ENCODE assay signal across 10 cellular contexts in genomic region chr13:38530492-38530891, GRCh38.
DNase-seq lines count a peak whose midpoint lies in the region; ATAC-seq and TF ChIP-seq lines count a peak whose summit lies in the region.
"Had no signal": no experiment of that assay in that cellular context is flagged by ENCODE, and none has a peak within 500 bp of the region (broad histone marks: within the 10 kb centered on the region; RNA-seq: fewer than 3 reads in every experiment).

No MANE protein-coding gene starts in this region.

- no peak overlapping the region for H3K4me3 Mint-ChIP-seq in Caco-2 (ENCODE audit: unreplicated experiment)
- H3K4me3 Mint-ChIP-seq in HFFc6, result no peak overlapping the region

- H3K27me3 ChIP-seq in Caco-2 (replicated peaks; ENCODE audit: control insufficient read depth, insufficient read depth, low read length), result no peaks in the 10 kb centered on the region; the same call in 1 of the 2 replicates
- no peaks in the 10 kb centered on the region for H3K27me3 ChIP-seq in adrenal gland
- H3K27me3 ChIP-seq in aorta (ENCODE audit: control insufficient read depth in 1 of 2, insufficient read depth in 2 of 2, low read length in 1 of 2), result no peaks in the 10 kb centered on the region

- H3K9me3 ChIP-seq in Caco-2 (no peaks in the 10 kb centered on the region), adrenal gland (replicated peaks in 1 of 3) (no peaks in the 10 kb centered on the region), aorta (ENCODE audit: control insufficient read depth, low read length) (peaks cover 1% of the 10 kb centered on the region)

- BruUV-seq in Caco-2 (replicated peaks; lab: Mats Ljungman, UMichigan), result no TSS peak

- DNase-seq in Caco-2 (no peak), HFFc6 (peak; percentile 30), adrenal gland (no peak), medulla oblongata (ENCODE audit: extremely low spot score) (peak; percentile 7), aorta (no peak), NCI-H128 (lab: John Stamatoyannopoulos, UW; ENCODE audit: unreplicated experiment) (no peak)
- no peak for DNase-seq in effector CD8-positive, alpha-beta T cell (lab: John Stamatoyannopoulos, UW)
- DNase-seq: activated CD4-positive, alpha-beta T cell treated with anti-CD3 and anti-CD28 coated beads for 48 hours had no signal

- H3K4me3 ChIP-seq in Caco-2 (ENCODE audit: low read depth, low read length), result no peak overlapping the region
- no peak overlapping the region for H3K4me3 ChIP-seq in adrenal gland
- no peak overlapping the region for H3K4me3 ChIP-seq in aorta (ENCODE audit: low read length in 2 of 2)

- H3K4me1 ChIP-seq in Caco-2 (no peaks in the 10 kb centered on the region), adrenal gland (replicated peaks in 1 of 2) (no peaks in the 10 kb centered on the region), aorta (ENCODE audit: control insufficient read depth in 1 of 2, insufficient read depth in 2 of 2, low read length in 2 of 2) (no peaks in the 10 kb centered on the region)

- peaks cover 10% of the 10 kb centered on the region for H3K4me1 Mint-ChIP-seq in Caco-2 (ENCODE audit: low read depth, unreplicated experiment)
- no peaks in the 10 kb centered on the region for H3K4me1 Mint-ChIP-seq in HFFc6 (ENCODE audit: low read depth)

- CTCF ChIA-PET in Caco-2 (lab: Charles Lee), result no interaction called here

- H3K27me3 Mint-ChIP-seq in Caco-2 (ENCODE audit: insufficient read depth, unreplicated experiment) (no peaks in the 10 kb centered on the region), HFFc6 (ENCODE audit: insufficient read depth) (0 out of 2 replicates have a peak, but pooled peaks cover 6% of the 10 kb centered on the region)

- H3K27ac ChIP-seq in adrenal gland (no peak overlapping the region), aorta (ENCODE audit: low read depth in 1 of 2, low read length in 2 of 2) (no peak overlapping the region)
- H3K27ac ChIP-seq: epithelial cell of prostate had no signal

- H3K27ac Mint-ChIP-seq in Caco-2 (ENCODE audit: unreplicated experiment) (no peak overlapping the region), HFFc6 (no peak overlapping the region)

- H3K9me3 Mint-ChIP-seq in Caco-2 (ENCODE audit: unreplicated experiment) (no peaks in the 10 kb centered on the region), HFFc6 (no peaks in the 10 kb centered on the region)

- TF ChIP-seq CTCF in Caco-2 (IDR thresholded peaks at IDR 0.05; ENCODE audit: insufficient read depth in 1 of 2, low read depth in 1 of 2, low read length in 1 of 2, severe bottlenecking in 1 of 2, unreplicated experiment in 1 of 2) (peak; percentile 32 to 52), HFFc6 (IDR thresholded peaks at IDR 0.05) (peak; percentile 69), adrenal gland (IDR thresholded peaks at IDR 0.05) (peak in 5 of 6 experiments; percentile 17 to 51 (median 41))

- TF ChIP-seq POLR2A in adrenal gland (IDR thresholded peaks at IDR 0.05), result no peak

- 33 to 38% (median 36%) methylated on average over 3 of the region's 3 CpGs for WGBS in adrenal gland, 4 donors
- WGBS in aorta, 2 donors, result 40 to 43% methylated on average over 3 of the region's 3 CpGs

- no peaks in the 10 kb centered on the region for H3K36me3 ChIP-seq in Caco-2 (ENCODE audit: control insufficient read depth, insufficient read depth, low read length)
- no peaks in the 10 kb centered on the region for H3K36me3 ChIP-seq in adrenal gland (replicated peaks in 1 of 2)
- no peaks in the 10 kb centered on the region for H3K36me3 ChIP-seq in aorta (ENCODE audit: control insufficient read depth in 1 of 2, insufficient read depth in 2 of 2, low read length in 1 of 2)

- POLR2A ChIA-PET in Caco-2 (lab: Charles Lee), result no interaction called here

- no peaks in the 10 kb centered on the region for H3K36me3 Mint-ChIP-seq in Caco-2 (ENCODE audit: insufficient read depth, unreplicated experiment)
- H3K36me3 Mint-ChIP-seq in HFFc6 (ENCODE audit: low read depth), result no peaks in the 10 kb centered on the region

- ATAC-seq in GM18519 (IDR thresholded peaks at IDR 0.05; ENCODE audit: low FRiP score, unreplicated experiment) (no peak), aorta (ENCODE audit: low FRiP score) (no peak)

- intact Hi-C loops in Caco-2 (cut with micrococcal nuclease; ENCODE audit: unreplicated experiment), result loop anchor here (1.0 to 10.0 kb wide), 6 partner anchors 52 to 896 kb away; no protein-coding TSS in a partner anchor
- intact Hi-C loops in adrenal gland (cut with DNase I), result no loop called here
- intact Hi-C loops in aorta (cut with DNase I), result no loop called here

Comparison
In these comparisons a context has a peak if more than half of its experiments do, and no peak if none do; other contexts are left out.
1. DNase-seq: peak in HFFc6 (single experiment) and medulla oblongata (single experiment); none in Caco-2 (0 of 2), adrenal gland (0 of 7), aorta (0 of 2), effector CD8-positive, alpha-beta T cell (single experiment) and NCI-H128 (single experiment).
2. Peak in every context shown above with its lines, with median percentiles within 50 percentile points of each other: CTCF ChIP-seq.